Comparison of ENCODE assay signal across 7 cellular contexts in genomic region chr19:4636151-4636717, GRCh38. TPM values are rescaled to one million over a fixed set of nuclear protein-coding genes. Genes with fewer than 3 reads are reported as not detected.
DNase-seq lines count a peak whose midpoint lies in the region; ATAC-seq and TF ChIP-seq lines count a peak whose summit lies in the region.

No MANE protein-coding gene starts in this region.

- H3K27me3 ChIP-seq in colonic mucosa, result no peaks in the 10 kb centered on the region
- H3K27me3 ChIP-seq in liver (ENCODE audit: control insufficient read depth in 4 of 4, insufficient read depth in 4 of 4, low read length in 3 of 4), result no peaks in the 10 kb centered on the region

- intact Hi-C loops in activated CD4-positive, alpha-beta T cell treated with anti-CD3 and anti-CD28 coated beads for 36 hours (cut with DNase I, micrococcal nuclease), result loop anchor here (1.0 to 5.0 kb wide), 10 partner anchors 37 to 276 kb away; partner anchors contain the start of genes HDGFL2 (in 1 of the 2) and UBXN6 (in 1 of the 2)
- intact Hi-C loops in colonic mucosa (cut with DNase I), result loop anchor here (5.0 kb wide), 1 partner anchor 59 kb away; no protein-coding TSS in a partner anchor

- no peak for ATAC-seq in activated CD4-positive, alpha-beta T cell treated with anti-CD3 and anti-CD28 coated beads for 36 hours
- no peak for ATAC-seq in HG03565 (IDR thresholded peaks at IDR 0.05; ENCODE audit: unreplicated experiment)

- H3K9me3 ChIP-seq in colonic mucosa, result no peaks in the 10 kb centered on the region
- H3K9me3 ChIP-seq in liver (ENCODE audit: control insufficient read depth in 4 of 4, low read length in 3 of 4), result no peaks in the 10 kb centered on the region

- H3K9ac ChIP-seq in colonic mucosa (ENCODE audit: low read depth in 2 of 2, low read length in 2 of 2) (peak overlapping the region; percentile 43 to 78), liver (ENCODE audit: low read depth in 1 of 2, low read length in 2 of 2) (peak overlapping the region in 1 of 2 donors; percentile 50)

- H3K4me1 ChIP-seq in colonic mucosa, result peaks cover 11% of the 10 kb centered on the region
- H3K4me1 ChIP-seq in liver (ENCODE audit: control insufficient read depth in 4 of 4, insufficient read depth in 4 of 4, low read length in 3 of 4), result peaks cover 4 to 29% (median 22%) of the 10 kb centered on the region in 4 donors

- no peaks in the 10 kb centered on the region for H3K9me3 Mint-ChIP-seq in activated CD4-positive, alpha-beta T cell treated with anti-CD3 and anti-CD28 coated beads for 36 hours (ENCODE audit: low read depth)

- H3K27ac Mint-ChIP-seq in activated CD4-positive, alpha-beta T cell treated with anti-CD3 and anti-CD28 coated beads for 36 hours, result no peak overlapping the region

- peak overlapping the region; percentile 35 for H3K4me3 Mint-ChIP-seq in activated CD4-positive, alpha-beta T cell treated with anti-CD3 and anti-CD28 coated beads for 36 hours

- TF ChIP-seq CTCF in GM12873 (IDR thresholded peaks at IDR 0.05; ENCODE audit: insufficient read depth, low read depth, low read length, missing control alignments) (peak; percentile 84), colonic mucosa (IDR thresholded peaks at IDR 0.05) (peak; percentile 96), liver (IDR thresholded peaks at IDR 0.05; ENCODE audit: low read depth, low read length, missing input control) (peak; percentile 79)

- no peaks in the 10 kb centered on the region for H3K36me3 ChIP-seq in colonic mucosa
- H3K36me3 ChIP-seq in liver (ENCODE audit: control insufficient read depth in 4 of 4, insufficient read depth in 3 of 4, low read depth in 1 of 4, low read length in 3 of 4), result no peaks in the 10 kb centered on the region

- H3K27me3 Mint-ChIP-seq in activated CD4-positive, alpha-beta T cell treated with anti-CD3 and anti-CD28 coated beads for 36 hours, result no peaks in the 10 kb centered on the region

- DNase-seq in NCI-H1694 treated with DMSO at 0.1 percent for 48 hours (lab: John Stamatoyannopoulos, UW), result peak; percentile 10
- peak; percentile 87 for DNase-seq in activated CD4-positive, alpha-beta T cell treated with anti-CD3 and anti-CD28 coated beads for 36 hours
- peak; percentile 65 for DNase-seq in colonic mucosa
- peak; percentile 56 to 82 for DNase-seq in stimulated activated CD4-positive, alpha-beta T cell treated with anti-CD3 and anti-CD28 coated beads, Interleukin-4, amount 100 ng/mL, for 4 hours

- H3K36me3 Mint-ChIP-seq in activated CD4-positive, alpha-beta T cell treated with anti-CD3 and anti-CD28 coated beads for 36 hours (ENCODE audit: low read depth), result no peaks in the 10 kb centered on the region

- H3K4me1 Mint-ChIP-seq in activated CD4-positive, alpha-beta T cell treated with anti-CD3 and anti-CD28 coated beads for 36 hours, result peaks cover 28% of the 10 kb centered on the region

- CTCF ChIA-PET in activated CD4-positive, alpha-beta T cell treated with anti-CD3 and anti-CD28 coated beads for 36 hours (lab: Charles Lee), result interaction anchor here (0.6 to 3.0 kb wide), 29 partner anchors 11 to 812 kb away, joined by 3 to 18 read pairs (median 4); partner anchors contain the start of gene FEM1A

- TF ChIP-seq RAD21 in liver (IDR thresholded peaks at IDR 0.05), result peak; percentile 77 to 83

- POLR2A ChIA-PET in activated CD4-positive, alpha-beta T cell treated with anti-CD3 and anti-CD28 coated beads for 36 hours (lab: Charles Lee), result interaction anchor here (0.6 kb wide), 1 partner anchor 171 kb away, joined by 4 read pairs; no protein-coding TSS in a partner anchor

- H3K27ac ChIP-seq in colonic mucosa (no peak overlapping the region), liver (ENCODE audit: low read depth in 1 of 2, low read length in 2 of 2) (no peak overlapping the region)

- under 1% methylated on average over 43 of the region's 43 CpGs for WGBS in liver

- H3K4me3 ChIP-seq in colonic mucosa (peak overlapping the region; percentile 30), liver (ENCODE audit: low read depth in 1 of 3, low read length in 3 of 3) (peak overlapping the region in 2 of 3 donors; percentile 48 to 55)

TF ChIP-seq in liver, 16 proteins besides CTCF, POLR2A, EP300 and RAD21:
- TF ChIP-seq HNF4G (IDR thresholded peaks at IDR 0.05) (no peak), GABPA (IDR thresholded peaks at IDR 0.05 in 1 of 2, conservative IDR thresholded peaks at IDR 0.05 in 1 of 2) (no peak), HNF4A (conservative IDR thresholded peaks at IDR 0.05) (no peak), EGR1 (IDR thresholded peaks at IDR 0.05; ENCODE audit: low read depth in 2 of 2) (no peak), FOXA1 (IDR thresholded peaks at IDR 0.05) (no peak), TAF1 (conservative IDR thresholded peaks at IDR 0.05) (no peak), NR2F2 (IDR thresholded peaks at IDR 0.05) (no peak), REST (IDR thresholded peaks at IDR 0.05) (no peak), SP1 (IDR thresholded peaks at IDR 0.05) (no peak), FOXA2 (IDR thresholded peaks at IDR 0.05) (no peak), MAX (IDR thresholded peaks at IDR 0.05) (no peak), ZBTB33 (IDR thresholded peaks at IDR 0.05) (no peak), ATF3 (IDR thresholded peaks at IDR 0.05) (no peak)
TF ChIP-seq in liver: peak in this region for 0.

RNA-seq across cellular contexts. Expression of gene TNFAIP8L1, which starts 3.1 kb away (rescaled TPM):
- total RNA-seq in activated CD4-positive, alpha-beta T cell treated with anti-CD3 and anti-CD28 coated beads for 36 hours, result 10 to 100 TPM; 14.1 to 15.4 TPM
- total RNA-seq in colonic mucosa, result 10 to 100 TPM; 14.2 to 24.1 TPM
- total RNA-seq in liver, result 10 to 100 TPM; 15.6 to 29.0 TPM
- polyA plus RNA-seq in liver, result 10 to 100 TPM; 19.1 to 21.2 TPM

RNA-seq across cellular contexts. Expression of gene MYDGF, which starts 33.9 kb away (rescaled TPM):
- total RNA-seq in activated CD4-positive, alpha-beta T cell treated with anti-CD3 and anti-CD28 coated beads for 36 hours, result 10 to 100 TPM; 34.7 to 53.8 TPM
- total RNA-seq in colonic mucosa (100 to 1,000 TPM; 108 to 182 TPM), liver (10 to 100 TPM; 85.1 to 88.9 TPM)
- polyA plus RNA-seq in liver, result 100 to 1,000 TPM; 198 to 222 TPM

Comparison
In these comparisons a context has a peak if more than half of its experiments do, and no peak if none do; other contexts are left out.
1. DNase-seq: peak in every context shown above with its lines; median percentile 87 in activated CD4-positive, alpha-beta T cell treated with anti-CD3 and anti-CD28 coated beads for 36 hours; 69 in stimulated activated CD4-positive, alpha-beta T cell treated with anti-CD3 and anti-CD28 coated beads, Interleukin-4, amount 100 ng/mL, for 4 hours; 65 in colonic mucosa; 10 in NCI-H1694 treated with DMSO at 0.1 percent for 48 hours.